Comparison of ENCODE assay signal across 18 cellular contexts in genomic region chr6:4340544-4340943, GRCh38.
"Had no signal": no experiment of that assay in that cellular context is flagged by ENCODE, and none has a peak within 500 bp of the region (broad histone marks: within the 10 kb centered on the region; RNA-seq: fewer than 3 reads in every experiment).

No MANE protein-coding gene starts in this region.

- ATAC-seq: HepG2 had no signal

- H3K4me3 ChIP-seq: MG63 had no signal

- H3K27me3 ChIP-seq: MG63 had no signal

- H3K9me3 ChIP-seq: MG63, SK-N-SH had no signal

- DNase-seq: IMR-90, Karpas-422, KG1, MG63, NCI-H1417 treated with DMSO at 0.1 percent for 48 hours, NCI-H2029, NCI-H2081 treated with DMSO at 0.1 percent for 48 hours, NCI-H2171, NCI-H226, NCI-H446, NCI-H510A, NCI-H524 treated with DMSO at 0.1 percent for 48 hours, NCI-H774, RPMI8226, SHP77, SK-N-SH, SW 1271 had no signal

- H3K4me2 ChIP-seq: SK-N-SH had no signal

- H3K9ac ChIP-seq: SK-N-SH had no signal

- H3K36me3 ChIP-seq: MG63 had no signal
